ENCODE assay signal across 9 cellular contexts in the genomic region with DNA sequence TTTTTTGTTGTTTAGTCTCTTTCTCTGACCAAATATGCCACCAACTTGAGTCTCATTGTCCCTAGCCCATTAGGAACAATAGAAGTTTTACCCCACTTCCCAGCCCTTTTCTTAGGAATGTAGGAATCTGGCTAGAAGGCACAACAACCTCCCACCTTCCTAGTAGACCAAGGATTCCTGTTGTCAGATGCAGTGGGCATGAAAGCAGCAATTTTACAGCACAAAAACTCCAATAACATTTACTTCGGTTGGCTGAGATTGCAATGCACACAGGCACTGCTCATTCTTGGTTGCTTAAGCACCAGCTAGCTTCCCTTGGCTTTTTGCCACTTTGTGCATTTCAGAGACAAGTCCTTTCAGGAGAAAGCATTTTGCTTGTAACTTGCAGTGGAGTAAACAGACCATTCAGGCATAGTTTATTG.
DNase-seq lines count a peak whose midpoint lies in the region; ATAC-seq lines count a peak whose summit lies in the region.
"Had no signal": no experiment of that assay in that cellular context is flagged by ENCODE, and none has a peak within 500 bp of the region (broad histone marks: within the 10 kb centered on the region; RNA-seq: fewer than 3 reads in every experiment).

No MANE protein-coding gene starts in this region.

- no peak overlapping the region for H3K4me2 ChIP-seq in mesenchymal stem cell (ENCODE audit: low read length, poor library complexity, severe bottlenecking)

- peaks cover 12% of the 10 kb centered on the region for H3K79me1 ChIP-seq in mesenchymal stem cell (replicated peaks; ENCODE audit: low read length, poor library complexity, severe bottlenecking)

- no peaks in the 10 kb centered on the region for H3K36me3 ChIP-seq in mesenchymal stem cell (ENCODE audit: control insufficient read depth in 1 of 2, insufficient read depth in 2 of 2, low read depth in 1 of 2, low read length in 2 of 2)
- H3K36me3 ChIP-seq: uterus had no signal

- no peak for ATAC-seq in GM18867 (IDR thresholded peaks at IDR 0.05; ENCODE audit: unreplicated experiment)
- no peak for ATAC-seq in GM19328 (IDR thresholded peaks at IDR 0.05; ENCODE audit: unreplicated experiment)
- no peak for ATAC-seq in HG03095 (IDR thresholded peaks at IDR 0.05; ENCODE audit: unreplicated experiment)

- no peak overlapping the region for H3K23ac ChIP-seq in mesenchymal stem cell (ENCODE audit: low read length in 2 of 2)

- 46% methylated on average over 1 of the region's 1 CpG for WGBS in mesenchymal stem cell

- H2AFZ ChIP-seq in mesenchymal stem cell (ENCODE audit: low read depth, low read length): no peak overlapping the region

- H3K4ac ChIP-seq in mesenchymal stem cell (ENCODE audit: low read depth in 1 of 2, low read length in 2 of 2): no peak overlapping the region

- H2BK5ac ChIP-seq in mesenchymal stem cell (ENCODE audit: low read depth, low read length, poor library complexity, severe bottlenecking): no peak overlapping the region

- peaks cover 2% of the 10 kb centered on the region for H3K4me1 ChIP-seq in mesenchymal stem cell (ENCODE audit: control insufficient read depth, insufficient read depth, low read depth, low read length)
- H3K4me1 ChIP-seq: uterus had no signal

- H3K9ac ChIP-seq in mesenchymal stem cell (ENCODE audit: low read length): no peak overlapping the region

- no peak overlapping the region for H2AK5ac ChIP-seq in mesenchymal stem cell (ENCODE audit: low read length, severe bottlenecking)

- H2BK120ac ChIP-seq in mesenchymal stem cell (ENCODE audit: low read depth, low read length): no peak overlapping the region

- H3K18ac ChIP-seq in mesenchymal stem cell (ENCODE audit: low read depth in 1 of 2, low read length in 2 of 2): no peak overlapping the region

- H3K4me3 ChIP-seq in mesenchymal stem cell (ENCODE audit: insufficient read depth in 1 of 2, low read depth in 1 of 2, low read length in 2 of 2): no peak overlapping the region
- H3K4me3 ChIP-seq: uterus had no signal

- no peak overlapping the region for H4K91ac ChIP-seq in mesenchymal stem cell (ENCODE audit: low read length)

- H2BK12ac ChIP-seq in mesenchymal stem cell (ENCODE audit: low read length in 2 of 2): no peak overlapping the region

- H4K8ac ChIP-seq in mesenchymal stem cell (ENCODE audit: low read length): no peak overlapping the region

- peak overlapping the region; percentile 14 for H3K27ac ChIP-seq in mesenchymal stem cell (ENCODE audit: low read length, poor library complexity, severe bottlenecking)
- H3K27ac ChIP-seq: uterus had no signal

- H3K14ac ChIP-seq in mesenchymal stem cell (ENCODE audit: low read length in 2 of 2): no peak overlapping the region

- H3K27me3 ChIP-seq in mesenchymal stem cell (ENCODE audit: control insufficient read depth in 1 of 2, insufficient read depth in 1 of 2, low read length in 2 of 2): no peaks in the 10 kb centered on the region
- H3K27me3 ChIP-seq: uterus had no signal

- no peaks in the 10 kb centered on the region for H3K9me3 ChIP-seq in mesenchymal stem cell (ENCODE audit: control insufficient read depth, low read length)
- H3K9me3 ChIP-seq: uterus had no signal

- no peak overlapping the region for H2BK15ac ChIP-seq in mesenchymal stem cell (ENCODE audit: low read depth, poor library complexity, severe bottlenecking)

- peak; percentile 83 for DNase-seq in EH (ENCODE audit: low read depth)
- peak; percentile 57 for DNase-seq in NCI-H2029 treated with DMSO at 0.1 percent for 48 hours (lab: John Stamatoyannopoulos, UW)
- peak; percentile 50 for DNase-seq in ecto neural progenitor cell (ENCODE audit: low spot score)
- peak; percentile 71 for DNase-seq in mesenchymal stem cell
- DNase-seq in NCI-H524 treated with DMSO at 0.1 percent for 48 hours (lab: John Stamatoyannopoulos, UW): no peak
